In genomic region chr9:85727500-85727899, GRCh38 we compare ENCODE assay signal across 22 cellular contexts.
"Had no signal": no experiment of that assay in that cellular context is flagged by ENCODE, and none has a peak within 500 bp of the region (broad histone marks: within the 10 kb centered on the region; RNA-seq: fewer than 3 reads in every experiment).

No MANE protein-coding gene starts in this region.

- H3K4me3 ChIP-seq: esophagus muscularis mucosa, neural progenitor cell, ovary, psoas muscle, tibial artery, uterus had no signal

- H3K4me1 ChIP-seq: uterus had no signal

- H3K27ac ChIP-seq: esophagus muscularis mucosa, neural progenitor cell, ovary, psoas muscle, tibial artery, uterus had no signal

- DNase-seq: activated CD4-positive, alpha-beta memory T cell treated with anti-CD3 and anti-CD28 coated beads, Interleukin-2, amount 10 ng/mL, durations not matched to agents 7 days and 5 days; activated CD4-positive, alpha-beta T cell treated with anti-CD3 and anti-CD28 coated beads for 48 hours; activated CD4-positive, CD25-positive, alpha-beta regulatory T cell; activated naive CD4-positive, alpha-beta T cell; activated naive CD8-positive, alpha-beta T cell treated with anti-CD3 and anti-CD28 coated beads for 36 hours; activated T-cell treated with anti-CD3 and anti-CD28 coated beads, Interleukin-2, amount 50 U/mL, for 1 hour; effector CD8-positive, alpha-beta T cell; foreskin fibroblast; left cardiac atrium; ovary; psoas muscle; right cardiac atrium; stimulated activated CD4-positive, alpha-beta T cell treated with anti-CD3 and anti-CD28 coated beads, Interleukin-2, amount 100 ng/mL, for 24 hours; stimulated activated naive CD8-positive, alpha-beta T cell treated with anti-CD3 and anti-CD28 coated beads, Interleukin-15, Interleukin-2, amounts not matched to agents 100 U/mL and 50 U/mL, for 24 hours; substantia nigra; tibial artery; uterus had no signal

- H3K27me3 Mint-ChIP-seq: activated CD4-positive, alpha-beta memory T cell treated with anti-CD3 and anti-CD28 coated beads, Interleukin-2, amount 10 ng/mL, durations not matched to agents 7 days and 5 days; activated naive CD8-positive, alpha-beta T cell treated with anti-CD3 and anti-CD28 coated beads for 36 hours; activated T-helper 17 cell treated with anti-CD3 and anti-CD28 coated beads, Interleukin-2, amount 50 U/mL, for 72 hours; dendritic cell treated with granulocyte-macrophage colony-stimulating factor and Interleukin-4, amounts not matched to agents 40 ng/mL and 50 ng/mL, for 4 days had no signal

- H3K36me3 ChIP-seq: neural progenitor cell, ovary, uterus had no signal

- H3K4me3 Mint-ChIP-seq: activated CD4-positive, alpha-beta memory T cell treated with anti-CD3 and anti-CD28 coated beads, Interleukin-2, amount 10 ng/mL, durations not matched to agents 7 days and 5 days; activated naive CD8-positive, alpha-beta T cell treated with anti-CD3 and anti-CD28 coated beads for 36 hours; activated T-helper 17 cell treated with anti-CD3 and anti-CD28 coated beads, Interleukin-2, amount 50 U/mL, for 72 hours; dendritic cell treated with granulocyte-macrophage colony-stimulating factor and Interleukin-4, amounts not matched to agents 40 ng/mL and 50 ng/mL, for 4 days; neural progenitor cell; T-helper 2 cell treated with Interferon-gamma antibody and Interleukin-4, amounts not matched to agents 5 μg/mL and 100 μg/mL, for 36 hours had no signal

- H3K9me3 Mint-ChIP-seq: activated T-helper 17 cell treated with anti-CD3 and anti-CD28 coated beads, Interleukin-2, amount 50 U/mL, for 72 hours; dendritic cell treated with granulocyte-macrophage colony-stimulating factor and Interleukin-4, amounts not matched to agents 40 ng/mL and 50 ng/mL, for 4 days; T-helper 2 cell treated with Interferon-gamma antibody and Interleukin-4, amounts not matched to agents 5 μg/mL and 100 μg/mL, for 36 hours had no signal

- H3K9ac ChIP-seq: neural progenitor cell had no signal

- ATAC-seq: activated T-helper 17 cell treated with anti-CD3 and anti-CD28 coated beads, Interleukin-2, amount 50 U/mL, for 72 hours; psoas muscle; right cardiac atrium; stimulated activated naive CD8-positive, alpha-beta T cell treated with anti-CD3 and anti-CD28 coated beads, Interleukin-15, Interleukin-2, amounts not matched to agents 100 U/mL and 50 U/mL, for 24 hours had no signal

- H3K9me3 ChIP-seq: esophagus muscularis mucosa, ovary, psoas muscle, tibial artery, uterus had no signal

- H3K27me3 ChIP-seq: esophagus muscularis mucosa, neural progenitor cell, ovary, tibial artery, uterus had no signal

- H3K27ac Mint-ChIP-seq: activated CD4-positive, alpha-beta memory T cell treated with anti-CD3 and anti-CD28 coated beads, Interleukin-2, amount 10 ng/mL, durations not matched to agents 7 days and 5 days; activated naive CD8-positive, alpha-beta T cell treated with anti-CD3 and anti-CD28 coated beads for 36 hours; activated T-helper 17 cell treated with anti-CD3 and anti-CD28 coated beads, Interleukin-2, amount 50 U/mL, for 72 hours; neural progenitor cell; T-helper 2 cell treated with Interferon-gamma antibody and Interleukin-4, amounts not matched to agents 5 μg/mL and 100 μg/mL, for 36 hours had no signal
